In the genomic region with DNA sequence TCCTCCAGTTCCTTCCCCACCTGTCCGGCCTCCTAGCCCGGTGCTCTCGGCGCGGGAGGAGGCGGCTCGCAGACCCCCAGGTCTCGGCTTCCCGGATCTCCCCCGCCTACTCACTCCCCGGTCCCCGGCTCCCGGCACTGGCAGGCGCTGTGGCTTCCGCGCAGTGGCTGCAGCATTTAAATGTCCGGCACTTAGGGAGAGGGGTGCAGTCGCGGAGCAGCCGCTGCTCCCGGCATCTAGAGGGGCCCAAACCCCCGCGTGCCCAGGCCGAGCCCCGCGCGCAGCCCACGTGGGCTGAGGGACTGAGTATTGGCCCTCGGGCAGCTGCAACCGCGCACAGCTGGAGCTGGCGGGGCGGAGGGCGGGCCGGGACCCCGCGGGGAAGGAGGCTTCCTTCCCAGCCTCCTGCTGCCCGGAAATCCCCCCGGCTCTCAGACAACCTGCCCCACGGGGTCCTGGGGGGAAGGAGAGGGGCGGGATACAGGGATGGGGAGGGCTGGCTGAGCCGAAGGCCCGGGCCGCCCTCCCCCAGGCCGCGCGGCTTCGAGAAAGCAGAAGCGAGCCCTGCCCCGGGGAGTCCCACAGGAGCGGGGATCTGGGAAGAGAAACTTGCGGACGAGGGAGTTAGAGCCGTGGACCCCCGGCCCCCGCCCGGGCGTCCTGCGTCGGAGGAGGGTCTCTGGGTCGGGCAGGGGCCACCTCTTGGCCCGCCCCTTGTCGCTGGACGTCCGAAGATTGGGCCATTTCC, we compare ENCODE assay signal across 9 cellular contexts. TPM values are rescaled to one million over a fixed set of nuclear protein-coding genes. Genes with fewer than 3 reads are reported as not detected.
DNase-seq lines count a peak whose midpoint lies in the region; ATAC-seq and TF ChIP-seq lines count a peak whose summit lies in the region.
"Had no signal": no experiment of that assay in that cellular context is flagged by ENCODE, and none has a peak within 500 bp of the region (broad histone marks: within the 10 kb centered on the region; RNA-seq: fewer than 3 reads in every experiment).

No MANE protein-coding gene starts in this region.

- H3K4me3 ChIP-seq in DND-41 (ENCODE audit: low read depth in 1 of 2, low read length in 2 of 2) (peak overlapping the region in 1 of 2 experiments; percentile 34; a peak in 3 of 4 replicates), MM.1S (ENCODE audit: low read length) (peak overlapping the region; percentile 51; the same call in 1 of the 2 replicates), cardiac fibroblast (replicated peaks in 1 of 2; ENCODE audit: low read depth in 2 of 2, low read length in 2 of 2) (peak overlapping the region; percentile 44 to 47), lung (no peak overlapping the region)

- peaks cover 25% of the 10 kb centered on the region for H3K27me3 ChIP-seq in DND-41 (ENCODE audit: insufficient read depth, low read length, poor library complexity)
- peaks cover 91% of the 10 kb centered on the region for H3K27me3 ChIP-seq in MM.1S (replicated peaks; ENCODE audit: insufficient read depth, low read length)
- H3K27me3 ChIP-seq in lung (ENCODE audit: control insufficient read depth, insufficient read depth) = no peaks in the 10 kb centered on the region

- 1% methylated on average over 38 to 65 of the region's 65 CpGs for WGBS in lung, 2 donors

- H3F3A ChIP-seq in MM.1S (ENCODE audit: insufficient read depth, low read length) = no peaks in the 10 kb centered on the region

- H3K27ac ChIP-seq in DND-41 (ENCODE audit: low read length) (no peak overlapping the region), MM.1S (ENCODE audit: low read length) (no peak overlapping the region), lung (ENCODE audit: low read depth in 1 of 2, low read length in 1 of 2) (peak overlapping the region in 1 of 2 donors; percentile 20)

- DNase-seq in DND-41 = no peak
- no peak for DNase-seq in MM.1S
- DNase-seq in cardiac fibroblast (ENCODE audit: low read depth in 2 of 2) = no peak
- DNase-seq in lung (ENCODE audit: low spot score) = no peak
- DNase-seq in GM19240 (ENCODE audit: insufficient read length, low spot score) = no peak

- H3K79me2 ChIP-seq in DND-41 (ENCODE audit: insufficient read depth, low read length) (no peaks in the 10 kb centered on the region), MM.1S (ENCODE audit: low read length) (no peaks in the 10 kb centered on the region)

- H3K4me1 ChIP-seq in DND-41 (ENCODE audit: insufficient read depth, low read length) (peaks cover 10% of the 10 kb centered on the region), MM.1S (ENCODE audit: low read length) (0 out of 2 replicates have a peak, but pooled peaks cover 5% of the 10 kb centered on the region), lung (ENCODE audit: control insufficient read depth in 2 of 2, insufficient read depth in 2 of 2, low read length in 2 of 2) (peaks cover 3 to 6% of the 10 kb centered on the region in 2 donors)

- H3K9me2 ChIP-seq in MM.1S (replicated peaks; ENCODE audit: insufficient read depth, low read length) = no peaks in the 10 kb centered on the region

- peak overlapping the region; percentile 60; the same call in 1 of the 2 replicates for H3K4me2 ChIP-seq in DND-41 (ENCODE audit: insufficient read depth, low read length)
- peak overlapping the region; percentile 88 for H3K4me2 ChIP-seq in MM.1S (ENCODE audit: low read depth, low read length)

- H3K9me3 ChIP-seq in DND-41 (ENCODE audit: insufficient read depth, low read length, severe bottlenecking) (no peaks in the 10 kb centered on the region), MM.1S (replicated peaks; ENCODE audit: insufficient read depth, low read length) (no peaks in the 10 kb centered on the region), lung (ENCODE audit: control insufficient read depth in 2 of 2, insufficient read depth in 1 of 2, low read length in 1 of 2) (no peaks in the 10 kb centered on the region)

- H3K36me3 ChIP-seq in DND-41 (ENCODE audit: insufficient read depth, low read length) (no peaks in the 10 kb centered on the region), MM.1S (replicated peaks; ENCODE audit: insufficient read depth, low read length) (no peaks in the 10 kb centered on the region), lung (ENCODE audit: control insufficient read depth in 2 of 2, insufficient read depth in 2 of 2, low read length in 2 of 2) (no peaks in the 10 kb centered on the region)

- ATAC-seq in DND-41 (ENCODE audit: insufficient read depth, low read depth) (peak; percentile 56), lung (ENCODE audit: insufficient read depth, low FRiP score) (peak; percentile 45), GM18498 (IDR thresholded peaks at IDR 0.05; ENCODE audit: unreplicated experiment) (no peak), HG02588 (IDR thresholded peaks at IDR 0.05; ENCODE audit: unreplicated experiment) (no peak), GM21360 (IDR thresholded peaks at IDR 0.05; ENCODE audit: unreplicated experiment) (no peak)

- H4K20me1 ChIP-seq in DND-41 (ENCODE audit: insufficient read depth, low read length) (peaks cover 2% of the 10 kb centered on the region; the same call in 1 of the 2 replicates), MM.1S (ENCODE audit: insufficient read depth, low read length) (no peaks in the 10 kb centered on the region)

- no peak for TF ChIP-seq CTCF in DND-41 (IDR thresholded peaks at IDR 0.05; ENCODE audit: borderline replicate concordance, extremely low read depth, low read length, poor library complexity, severe bottlenecking)
- no peak for TF ChIP-seq CTCF in MM.1S (IDR thresholded peaks at IDR 0.05; ENCODE audit: low read length)
- no peak for TF ChIP-seq CTCF in cardiac fibroblast (IDR thresholded peaks at IDR 0.05; ENCODE audit: low read depth, low read length)
- no peak for TF ChIP-seq CTCF in lung (IDR thresholded peaks at IDR 0.05; ENCODE audit: control extremely low read depth, extremely low read depth)

- H2AFZ ChIP-seq in DND-41 (ENCODE audit: low read depth, low read length) (no peak overlapping the region), MM.1S (ENCODE audit: low read length) (peak overlapping the region; percentile 27; the same call in 1 of the 2 replicates)

- H3K9ac ChIP-seq in DND-41 (ENCODE audit: low read depth, low read length) (peak overlapping the region; percentile 39; the same call in 1 of the 2 replicates), MM.1S (ENCODE audit: low read length) (no peak overlapping the region; the same call in 1 of the 2 replicates)

RNA-seq across cellular contexts. Expression of a gene that starts 0.4 kb away (rescaled TPM):
- total RNA-seq in lung = 10 to 100 TPM in 1 of 2 donors, 1 to 10 TPM in 1; 4.2 to 34.9 TPM
- polyA plus RNA-seq in lung = 10 to 100 TPM in 1 of 2 donors, 1 to 10 TPM in 1; 6.2 to 94.4 TPM

RNA-seq across cellular contexts. Expression of a gene that starts 9.2 kb away (rescaled TPM):
- total RNA-seq in lung = 10 to 100 TPM; 15.9 to 24.4 TPM
- polyA plus RNA-seq in lung = 10 to 100 TPM; 12.7 to 17.1 TPM
- total RNA-seq: M059J had no signal

RNA-seq across cellular contexts. Expression of a gene that starts 19.5 kb away (rescaled TPM):
- total RNA-seq in lung = 100 to 1,000 TPM in 1 of 2 donors, 10 to 100 TPM in 1; 83.7 to 153 TPM
- 100 to 1,000 TPM; 247 to 275 TPM for polyA plus RNA-seq in lung

RNA-seq across cellular contexts. Expression of a gene that starts 22.1 kb away (rescaled TPM):
- total RNA-seq in lung = 10 to 100 TPM; 12.7 to 39.9 TPM
- polyA plus RNA-seq in lung = 10 to 100 TPM; 40.0 to 58.3 TPM

RNA-seq across cellular contexts. Expression of a gene that starts 22.2 kb away (rescaled TPM):
- 10 to 100 TPM; 10.9 to 51.1 TPM for total RNA-seq in lung
- 100 to 1,000 TPM in 1 of 2 donors, 10 to 100 TPM in 1; 40.4 to 138 TPM for polyA plus RNA-seq in lung

Comparison
In these comparisons a context has a peak if more than half of its experiments do, and no peak if none do; other contexts are left out.
1. ATAC-seq: peak in DND-41 (single experiment) and lung (single experiment); none in GM18498 (single experiment), HG02588 (single experiment) and GM21360 (single experiment).